In genomic region chr4:5524900-5525299, GRCh38 we compare ENCODE assay signal across 11 cellular contexts.
DNase-seq lines count a peak whose midpoint lies in the region; FAIRE-seq and TF ChIP-seq lines count a peak whose summit lies in the region.
"Had no signal": no experiment of that assay in that cellular context is flagged by ENCODE, and none has a peak within 500 bp of the region (broad histone marks: within the 10 kb centered on the region; RNA-seq: fewer than 3 reads in every experiment).

No MANE protein-coding gene starts in this region.

- H3K4me1 ChIP-seq in mammary epithelial cell (ENCODE audit: insufficient read depth, low read length): peaks cover 5% of the 10 kb centered on the region
- H3K4me1 ChIP-seq in CD8-positive, alpha-beta memory T cell (ENCODE audit: insufficient read depth, low read length): no peaks in the 10 kb centered on the region

- H3K9me3 ChIP-seq in mammary epithelial cell (replicated peaks; ENCODE audit: insufficient read depth, low read length): no peaks in the 10 kb centered on the region
- no peaks in the 10 kb centered on the region for H3K9me3 ChIP-seq in CD8-positive, alpha-beta memory T cell (ENCODE audit: low read length)

- POLR2A ChIA-PET in CD8-positive, alpha-beta memory T cell (lab: Charles Lee): no interaction called here

- H3K27me3 Mint-ChIP-seq in progenitor cell of endocrine pancreas: no peaks in the 10 kb centered on the region
- no peaks in the 10 kb centered on the region for H3K27me3 Mint-ChIP-seq in CD8-positive, alpha-beta memory T cell
- H3K27me3 Mint-ChIP-seq: activated naive CD8-positive, alpha-beta T cell treated with anti-CD3 and anti-CD28 coated beads, Interleukin-2, amount 10 ng/mL, durations not matched to agents 7 days and 5 days had no signal

- no peak overlapping the region for H3K27ac Mint-ChIP-seq in progenitor cell of endocrine pancreas
- no peak overlapping the region for H3K27ac Mint-ChIP-seq in CD8-positive, alpha-beta memory T cell
- H3K27ac Mint-ChIP-seq: activated naive CD8-positive, alpha-beta T cell treated with anti-CD3 and anti-CD28 coated beads, Interleukin-2, amount 10 ng/mL, durations not matched to agents 7 days and 5 days had no signal

- DNase-seq in AG20443 (ENCODE audit: low spot score) (peak; percentile 38), NCI-H146 (lab: John Stamatoyannopoulos, UW) (peak; percentile 68), mammary epithelial cell (peak; percentile 45), kidney tubule cell (ENCODE audit: low spot score) (peak; percentile 58), GM19239 (ENCODE audit: insufficient read length, low spot score) (no peak), progenitor cell of endocrine pancreas (ENCODE audit: low spot score, unreplicated experiment) (no peak)
- DNase-seq in CD8-positive, alpha-beta memory T cell: no peak
- DNase-seq in activated T-cell treated with anti-CD3 and anti-CD28 coated beads, Interleukin-2, amount 50 U/mL, for 48 hours: no peak
- DNase-seq: activated naive CD8-positive, alpha-beta T cell treated with anti-CD3 and anti-CD28 coated beads, Interleukin-2, amount 10 ng/mL, durations not matched to agents 7 days and 5 days; stimulated activated naive CD8-positive, alpha-beta T cell treated with anti-CD3 and anti-CD28 coated beads, Interleukin-15, Interleukin-2, amounts not matched to agents 100 U/mL and 50 U/mL, for 24 hours had no signal

- H3K4me3 Mint-ChIP-seq in progenitor cell of endocrine pancreas (ENCODE audit: low read depth): no peak overlapping the region
- no peak overlapping the region for H3K4me3 Mint-ChIP-seq in CD8-positive, alpha-beta memory T cell
- H3K4me3 Mint-ChIP-seq: activated naive CD8-positive, alpha-beta T cell treated with anti-CD3 and anti-CD28 coated beads, Interleukin-2, amount 10 ng/mL, durations not matched to agents 7 days and 5 days had no signal

- CTCF ChIA-PET in mammary epithelial cell (lab: Charles Lee; ENCODE audit: low non-redundant PET): no interaction called here
- CTCF ChIA-PET in CD8-positive, alpha-beta memory T cell (lab: Charles Lee): no interaction called here

- no peaks in the 10 kb centered on the region for H3K79me2 ChIP-seq in mammary epithelial cell (ENCODE audit: insufficient read depth, low read length)

- no peaks in the 10 kb centered on the region for H3K36me3 ChIP-seq in mammary epithelial cell (ENCODE audit: insufficient read depth, low read length)
- H3K36me3 ChIP-seq in CD8-positive, alpha-beta memory T cell (ENCODE audit: insufficient read depth, low read length): no peaks in the 10 kb centered on the region

- no peaks in the 10 kb centered on the region for H4K20me1 ChIP-seq in mammary epithelial cell (ENCODE audit: insufficient read depth, low read length)

- peaks cover 10% of the 10 kb centered on the region for H3K9me3 Mint-ChIP-seq in progenitor cell of endocrine pancreas (ENCODE audit: low read depth)
- peaks cover 0 to 4% (median 0%) of the 10 kb centered on the region in 5 donors for H3K9me3 Mint-ChIP-seq in CD8-positive, alpha-beta memory T cell

- no peak overlapping the region for H3K27ac ChIP-seq in mammary epithelial cell (ENCODE audit: insufficient read depth, low read depth, low read length)
- H3K27ac ChIP-seq in CD8-positive, alpha-beta memory T cell (ENCODE audit: low read depth, low read length): no peak overlapping the region
- H3K27ac ChIP-seq: C4-2B had no signal

- H3K4me2 ChIP-seq in mammary epithelial cell (ENCODE audit: insufficient read depth, low read depth, low read length): no peak overlapping the region

- no peaks in the 10 kb centered on the region for H3K27me3 ChIP-seq in mammary epithelial cell (ENCODE audit: insufficient read depth, low read length)
- no peaks in the 10 kb centered on the region for H3K27me3 ChIP-seq in CD8-positive, alpha-beta memory T cell (ENCODE audit: insufficient read depth, low read length, poor library complexity, severe bottlenecking)

- dilution Hi-C loops in mammary epithelial cell (cut with HindIII; ENCODE audit: low sequenced_read_pairs): no loop called here

- TF ChIP-seq CTCF in mammary epithelial cell (conservative IDR thresholded peaks at IDR 0.05 in 1 of 2, IDR thresholded peaks at IDR 0.05 in 1 of 2; ENCODE audit: extremely low read depth in 1 of 2, insufficient read depth in 1 of 2, low read depth in 1 of 2, low read length in 2 of 2): no peak
- TF ChIP-seq CTCF in progenitor cell of endocrine pancreas (IDR thresholded peaks at IDR 0.05; ENCODE audit: unreplicated experiment): no peak

- H3K9ac ChIP-seq in mammary epithelial cell (ENCODE audit: insufficient read depth, low read length): no peak overlapping the region

- FAIRE-seq in GM19239 (lab: Jason Lieb, UNC): no peak

- H3K36me3 Mint-ChIP-seq in progenitor cell of endocrine pancreas (ENCODE audit: insufficient read depth): peaks cover 13% of the 10 kb centered on the region
- H3K36me3 Mint-ChIP-seq in CD8-positive, alpha-beta memory T cell: no peaks in the 10 kb centered on the region
- H3K36me3 Mint-ChIP-seq: activated naive CD8-positive, alpha-beta T cell treated with anti-CD3 and anti-CD28 coated beads, Interleukin-2, amount 10 ng/mL, durations not matched to agents 7 days and 5 days had no signal

- in situ Hi-C loops in mammary epithelial cell (cut with MboI; ENCODE audit: low sequenced_read_pairs in 2 of 2): no loop called here

- no peak overlapping the region for H3K4me3 ChIP-seq in mammary epithelial cell (replicated peaks in 1 of 3; ENCODE audit: insufficient read depth in 1 of 3, low read depth in 2 of 3, low read length in 3 of 3)
- no peak overlapping the region for H3K4me3 ChIP-seq in CD8-positive, alpha-beta memory T cell (ENCODE audit: low read length)

- no TSS peak for BruUV-seq in mammary epithelial cell (replicated peaks; lab: Mats Ljungman, UMichigan)

- peaks cover 26% of the 10 kb centered on the region for H3K4me1 Mint-ChIP-seq in progenitor cell of endocrine pancreas (ENCODE audit: low read depth)
- H3K4me1 Mint-ChIP-seq in CD8-positive, alpha-beta memory T cell: no peaks in the 10 kb centered on the region
- H3K4me1 Mint-ChIP-seq: activated naive CD8-positive, alpha-beta T cell treated with anti-CD3 and anti-CD28 coated beads, Interleukin-2, amount 10 ng/mL, durations not matched to agents 7 days and 5 days had no signal

- intact Hi-C loops in mammary epithelial cell (cut with micrococcal nuclease): no loop called here

- WGBS in mammary epithelial cell (ENCODE audit: low coverage, missing lambda C conversion rate): 42% methylated on average over 3 of the region's 3 CpGs

- H2AFZ ChIP-seq in mammary epithelial cell (ENCODE audit: low read depth, low read length): no peak overlapping the region

Comparison
In these comparisons a context has a peak if more than half of its experiments do, and no peak if none do; other contexts are left out.
1. DNase-seq: peak in AG20443 (single experiment), NCI-H146 (single experiment), mammary epithelial cell (single experiment) and kidney tubule cell (single experiment); none in GM19239 (single experiment), progenitor cell of endocrine pancreas (single experiment), CD8-positive, alpha-beta memory T cell (0 of 5) and activated T-cell treated with anti-CD3 and anti-CD28 coated beads, Interleukin-2, amount 50 U/mL, for 48 hours (0 of 2).